14 cellular contexts compared by ENCODE assay signal in genomic region chr5:119357815-119358559, GRCh38. TPM values are rescaled to one million over a fixed set of nuclear protein-coding genes. Genes with fewer than 3 reads are reported as not detected.
A peak's percentile ranks its signal among the peaks of the same experiment; 100 is the strongest.
DNase-seq lines count a peak whose midpoint lies in the region; ATAC-seq and TF ChIP-seq lines count a peak whose summit lies in the region.
"Had no signal": no experiment of that assay in that cellular context is flagged by ENCODE, and none has a peak within 500 bp of the region (broad histone marks: within the 10 kb centered on the region; RNA-seq: fewer than 3 reads in every experiment).

No MANE protein-coding gene starts in this region.

- peak overlapping the region; percentile 81 for H3K4me3 Mint-ChIP-seq in activated naive CD4-positive, alpha-beta T cell treated with anti-CD3 and anti-CD28 coated beads, Interleukin-2, amount 10 ng/mL, durations not matched to agents 7 days and 5 days
- peak overlapping the region; percentile 100 for H3K4me3 Mint-ChIP-seq in activated B cell treated with CpG ODN at 0.5 μM for 24 hours
- H3K4me3 Mint-ChIP-seq in memory B cell, result peak overlapping the region; percentile 87

- peaks cover 58% of the 10 kb centered on the region for H3K36me3 Mint-ChIP-seq in activated naive CD4-positive, alpha-beta T cell treated with anti-CD3 and anti-CD28 coated beads, Interleukin-2, amount 10 ng/mL, durations not matched to agents 7 days and 5 days
- H3K36me3 Mint-ChIP-seq in activated B cell treated with CpG ODN at 0.5 μM for 24 hours (ENCODE audit: low read depth) (peaks cover 62% of the 10 kb centered on the region), memory B cell (peaks cover 21% of the 10 kb centered on the region)

- peaks cover 96% of the 10 kb centered on the region for H3K4me1 Mint-ChIP-seq in activated naive CD4-positive, alpha-beta T cell treated with anti-CD3 and anti-CD28 coated beads, Interleukin-2, amount 10 ng/mL, durations not matched to agents 7 days and 5 days
- H3K4me1 Mint-ChIP-seq in activated B cell treated with CpG ODN at 0.5 μM for 24 hours, result peaks cover 82% of the 10 kb centered on the region
- peaks cover 62% of the 10 kb centered on the region for H3K4me1 Mint-ChIP-seq in memory B cell

- no peaks in the 10 kb centered on the region for H3K9me3 Mint-ChIP-seq in activated naive CD4-positive, alpha-beta T cell treated with anti-CD3 and anti-CD28 coated beads, Interleukin-2, amount 10 ng/mL, durations not matched to agents 7 days and 5 days
- H3K9me3 Mint-ChIP-seq in activated B cell treated with CpG ODN at 0.5 μM for 24 hours (no peaks in the 10 kb centered on the region), memory B cell (no peaks in the 10 kb centered on the region)

- peak overlapping the region; percentile 88 for H3K27ac Mint-ChIP-seq in activated naive CD4-positive, alpha-beta T cell treated with anti-CD3 and anti-CD28 coated beads, Interleukin-2, amount 10 ng/mL, durations not matched to agents 7 days and 5 days
- H3K27ac Mint-ChIP-seq in activated B cell treated with CpG ODN at 0.5 μM for 24 hours (peak overlapping the region; percentile 98), memory B cell (peak overlapping the region; percentile 93)

- CTCF ChIA-PET in activated naive CD4-positive, alpha-beta T cell treated with anti-CD3 and anti-CD28 coated beads, Interleukin-2, amount 10 ng/mL, durations not matched to agents 7 days and 5 days (lab: Charles Lee), result interaction anchor here (1.2 to 3.8 kb wide), 6 partner anchors 8 to 54 kb away, joined by 3 to 26 read pairs (median 10); no protein-coding TSS in a partner anchor
- CTCF ChIA-PET in activated B cell treated with CpG ODN at 0.5 μM for 24 hours (lab: Charles Lee), result interaction anchor here (0.6 to 4.9 kb wide), 8 partner anchors 10 to 370 kb away, joined by 3 to 34 read pairs (median 5); partner anchors contain the start of gene DTWD2

- peaks cover 0 to 72% (median 36%) of the 10 kb centered on the region in 4 donors for H3K4me1 ChIP-seq in tibial artery

- H3K9me3 ChIP-seq in tibial artery, result no peaks in the 10 kb centered on the region
- H3K9me3 ChIP-seq: left lung had no signal

- POLR2A ChIA-PET in activated B cell treated with CpG ODN at 0.5 μM for 24 hours (lab: Charles Lee), result interaction anchor here (0.5 to 14.1 kb wide), 22 partner anchors 10 to 370 kb away, joined by 3 to 388 read pairs (median 8); partner anchors contain the start of gene DTWD2

- no peak for DNase-seq in activated naive CD4-positive, alpha-beta T cell treated with anti-CD3 and anti-CD28 coated beads, Interleukin-2, amount 10 ng/mL, durations not matched to agents 7 days and 5 days
- no peak for DNase-seq in activated naive CD4-positive, alpha-beta T cell treated with Interleukin-2 at 50 U/mL for 16 hours
- DNase-seq in activated B cell treated with CpG ODN at 0.5 μM for 24 hours (no peak), memory B cell (ENCODE audit: low spot score in 2 of 2) (no peak), tibial artery (no peak), HuH-7 (ENCODE audit: low spot score) (no peak)
- DNase-seq in stimulated activated CD4-positive, alpha-beta T cell treated with anti-CD3 and anti-CD28 coated beads, Interleukin-2, amount 100 ng/mL, for 48 hours, result no peak
- DNase-seq in activated effector memory CD4-positive, alpha-beta T cell treated with anti-CD3 and anti-CD28 coated beads, Interleukin-2, amount 50 U/mL, for 16 hours, result no peak
- DNase-seq: AML-193, cortex of kidney, foreskin keratinocyte, left lung, NCI-H1694 treated with DMSO at 0.1 percent for 48 hours, right cardiac atrium had no signal

- no peaks in the 10 kb centered on the region for H3K27me3 Mint-ChIP-seq in activated naive CD4-positive, alpha-beta T cell treated with anti-CD3 and anti-CD28 coated beads, Interleukin-2, amount 10 ng/mL, durations not matched to agents 7 days and 5 days
- no peaks in the 10 kb centered on the region for H3K27me3 Mint-ChIP-seq in activated B cell treated with CpG ODN at 0.5 μM for 24 hours
- no peaks in the 10 kb centered on the region for H3K27me3 Mint-ChIP-seq in memory B cell

- H3K4me3 ChIP-seq in tibial artery, result peak overlapping the region; percentile 63 to 76

- ATAC-seq in activated B cell treated with CpG ODN at 0.5 μM for 24 hours (ENCODE audit: low read depth) (peak; percentile 10), memory B cell (ENCODE audit: low read depth) (peak; percentile 31)
- ATAC-seq: foreskin keratinocyte, right cardiac atrium had no signal

- H3K27me3 ChIP-seq in tibial artery, result no peaks in the 10 kb centered on the region
- H3K27me3 ChIP-seq: foreskin keratinocyte, left lung had no signal

- no peaks in the 10 kb centered on the region for H3K36me3 ChIP-seq in tibial artery
- H3K36me3 ChIP-seq: left lung had no signal

- intact Hi-C loops in activated B cell treated with CpG ODN at 0.5 μM for 24 hours (cut with micrococcal nuclease), result loop anchor here (5.0 kb wide), 2 partner anchors 286 to 336 kb away; partner anchors contain the start of gene DMXL1
- intact Hi-C loops in tibial artery (cut with DNase I; ENCODE audit: low total_unique reads), result no loop called here

- H3K27ac ChIP-seq in tibial artery, result peak overlapping the region; percentile 77 to 79
- H3K27ac ChIP-seq: foreskin keratinocyte had no signal

- TF ChIP-seq CTCF in activated B cell treated with CpG ODN at 0.5 μM for 24 hours (IDR thresholded peaks at IDR 0.05) (no peak), tibial artery (IDR thresholded peaks at IDR 0.05) (no peak)

RNA-seq across cellular contexts. Expression of gene TNFAIP8, which starts 2.2 kb away (rescaled TPM):
- total RNA-seq in activated B cell treated with CpG ODN at 0.5 μM for 24 hours, result 135 and 149 TPM in 2 replicates
